ENCODE assay signal across 28 cellular contexts in genomic region chr1:206918076-206918475, GRCh38. TPM values are rescaled to one million over a fixed set of nuclear protein-coding genes. Genes with fewer than 3 reads are reported as not detected.
DNase-seq lines count a peak whose midpoint lies in the region; ATAC-seq and TF ChIP-seq lines count a peak whose summit lies in the region.
"Had no signal": no experiment of that assay in that cellular context is flagged by ENCODE, and none has a peak within 500 bp of the region (broad histone marks: within the 10 kb centered on the region; RNA-seq: fewer than 3 reads in every experiment).

No MANE protein-coding gene starts in this region.

- ATAC-seq in activated CD8-positive, alpha-beta memory T cell treated with anti-CD3 and anti-CD28 coated beads, Interleukin-2, amount 10 ng/mL, durations not matched to agents 7 days and 5 days, result no peak
- ATAC-seq in activated CD8-positive, alpha-beta T cell treated with anti-CD3 and anti-CD28 coated beads for 36 hours, result no peak
- no peak for ATAC-seq in natural killer cell treated with Interleukin-12 subunit alpha and Interleukin-12 subunit beta and Interleukin-15 and Interleukin-18, amount 100 ng/mL, for 72 hours
- ATAC-seq: foreskin keratinocyte, right cardiac atrium, T-cell had no signal

- peak overlapping the region; percentile 10 for H3K27ac Mint-ChIP-seq in activated CD8-positive, alpha-beta memory T cell treated with anti-CD3 and anti-CD28 coated beads, Interleukin-2, amount 10 ng/mL, durations not matched to agents 7 days and 5 days
- H3K27ac Mint-ChIP-seq in CD8-positive, alpha-beta memory T cell, result peak overlapping the region in 6 of 8 donors; percentile 79 to 96 (median 94)
- H3K27ac Mint-ChIP-seq in activated CD8-positive, alpha-beta T cell treated with anti-CD3 and anti-CD28 coated beads for 36 hours, result peak overlapping the region; percentile 89
- H3K27ac Mint-ChIP-seq in natural killer cell treated with Interleukin-12 subunit alpha and Interleukin-12 subunit beta and Interleukin-15 and Interleukin-18, amount 100 ng/mL, for 72 hours, result peak overlapping the region; percentile 56 to 78

- H3K36me3 Mint-ChIP-seq in activated CD8-positive, alpha-beta memory T cell treated with anti-CD3 and anti-CD28 coated beads, Interleukin-2, amount 10 ng/mL, durations not matched to agents 7 days and 5 days, result peaks cover 15% of the 10 kb centered on the region
- peaks cover 31 to 79% (median 37%) of the 10 kb centered on the region in 3 donors for H3K36me3 Mint-ChIP-seq in CD8-positive, alpha-beta memory T cell
- peaks cover 58% of the 10 kb centered on the region for H3K36me3 Mint-ChIP-seq in activated CD8-positive, alpha-beta T cell treated with anti-CD3 and anti-CD28 coated beads for 36 hours (ENCODE audit: low read depth)
- H3K36me3 Mint-ChIP-seq in natural killer cell treated with Interleukin-12 subunit alpha and Interleukin-12 subunit beta and Interleukin-15 and Interleukin-18, amount 100 ng/mL, for 72 hours, result no peaks in the 10 kb centered on the region

- H3K9me3 Mint-ChIP-seq in activated CD8-positive, alpha-beta memory T cell treated with anti-CD3 and anti-CD28 coated beads, Interleukin-2, amount 10 ng/mL, durations not matched to agents 7 days and 5 days (ENCODE audit: low read depth), result no peaks in the 10 kb centered on the region
- no peaks in the 10 kb centered on the region for H3K9me3 Mint-ChIP-seq in CD8-positive, alpha-beta memory T cell
- H3K9me3 Mint-ChIP-seq in activated CD8-positive, alpha-beta T cell treated with anti-CD3 and anti-CD28 coated beads for 36 hours, result no peaks in the 10 kb centered on the region
- no peaks in the 10 kb centered on the region for H3K9me3 Mint-ChIP-seq in natural killer cell treated with Interleukin-12 subunit alpha and Interleukin-12 subunit beta and Interleukin-15 and Interleukin-18, amount 100 ng/mL, for 72 hours
- H3K9me3 Mint-ChIP-seq: T-cell had no signal

- intact Hi-C loops in activated CD8-positive, alpha-beta T cell treated with anti-CD3 and anti-CD28 coated beads for 36 hours (cut with micrococcal nuclease), result no loop called here

- no peak for TF ChIP-seq CTCF in activated CD8-positive, alpha-beta T cell treated with anti-CD3 and anti-CD28 coated beads for 36 hours (IDR thresholded peaks at IDR 0.05)

- H3K4me1 Mint-ChIP-seq in activated CD8-positive, alpha-beta memory T cell treated with anti-CD3 and anti-CD28 coated beads, Interleukin-2, amount 10 ng/mL, durations not matched to agents 7 days and 5 days, result peaks cover 41% of the 10 kb centered on the region
- H3K4me1 Mint-ChIP-seq in CD8-positive, alpha-beta memory T cell, result peaks cover 68 to 71% (median 70%) of the 10 kb centered on the region in 3 donors
- H3K4me1 Mint-ChIP-seq in activated CD8-positive, alpha-beta T cell treated with anti-CD3 and anti-CD28 coated beads for 36 hours (ENCODE audit: low read depth), result peaks cover 64% of the 10 kb centered on the region
- peaks cover 69 to 76% of the 10 kb centered on the region in 2 donors for H3K4me1 Mint-ChIP-seq in natural killer cell treated with Interleukin-12 subunit alpha and Interleukin-12 subunit beta and Interleukin-15 and Interleukin-18, amount 100 ng/mL, for 72 hours (ENCODE audit: low read depth in 2 of 2)

- POLR2A ChIA-PET in CD8-positive, alpha-beta memory T cell (lab: Charles Lee), result interaction anchor here (0.6 to 1.2 kb wide), 3 partner anchors 9 to 420 kb away, joined by 4 read pairs; no protein-coding TSS in a partner anchor
- POLR2A ChIA-PET in activated CD8-positive, alpha-beta T cell treated with anti-CD3 and anti-CD28 coated beads for 36 hours (lab: Charles Lee), result interaction anchor here (0.6 to 2.9 kb wide), 9 partner anchors 9 to 201 kb away, joined by 3 to 12 read pairs (median 3); no protein-coding TSS in a partner anchor

- no peaks in the 10 kb centered on the region for H3K9me3 ChIP-seq in CD8-positive, alpha-beta memory T cell (ENCODE audit: low read length)
- H3K9me3 ChIP-seq: ascending aorta had no signal

- CTCF ChIA-PET in activated CD8-positive, alpha-beta memory T cell treated with anti-CD3 and anti-CD28 coated beads, Interleukin-2, amount 10 ng/mL, durations not matched to agents 7 days and 5 days (lab: Charles Lee), result interaction anchor here (1.1 to 5.8 kb wide), 11 partner anchors 9 to 192 kb away, joined by 3 to 30 read pairs (median 7); partner anchors contain the start of gene IL20
- CTCF ChIA-PET in CD8-positive, alpha-beta memory T cell (lab: Charles Lee), result interaction anchor here (0.8 to 3.3 kb wide), 9 partner anchors 11 to 203 kb away, joined by 3 to 36 read pairs (median 8); partner anchors contain the start of gene IL20
- CTCF ChIA-PET in activated CD8-positive, alpha-beta T cell treated with anti-CD3 and anti-CD28 coated beads for 36 hours (lab: Charles Lee), result interaction anchor here (0.9 to 12.9 kb wide), 16 partner anchors 11 to 260 kb away, joined by 3 to 289 read pairs (median 6); partner anchors contain the start of gene IL20

- H3K4me3 ChIP-seq in CD8-positive, alpha-beta memory T cell (ENCODE audit: low read length), result peak overlapping the region; percentile 81
- H3K4me3 ChIP-seq: ascending aorta, hepatocyte, PC-9 had no signal

- peak overlapping the region; percentile 2 for H3K4me3 Mint-ChIP-seq in activated CD8-positive, alpha-beta memory T cell treated with anti-CD3 and anti-CD28 coated beads, Interleukin-2, amount 10 ng/mL, durations not matched to agents 7 days and 5 days
- H3K4me3 Mint-ChIP-seq in CD8-positive, alpha-beta memory T cell, result no peak overlapping the region
- peak overlapping the region; percentile 75 for H3K4me3 Mint-ChIP-seq in activated CD8-positive, alpha-beta T cell treated with anti-CD3 and anti-CD28 coated beads for 36 hours
- H3K4me3 Mint-ChIP-seq in natural killer cell treated with Interleukin-12 subunit alpha and Interleukin-12 subunit beta and Interleukin-15 and Interleukin-18, amount 100 ng/mL, for 72 hours, result peak overlapping the region; percentile 55
- H3K4me3 Mint-ChIP-seq: T-cell had no signal

- no peaks in the 10 kb centered on the region for H3K27me3 ChIP-seq in CD8-positive, alpha-beta memory T cell (ENCODE audit: insufficient read depth, low read length, poor library complexity, severe bottlenecking)
- H3K27me3 ChIP-seq: ascending aorta, foreskin keratinocyte had no signal

- no peak for DNase-seq in activated CD8-positive, alpha-beta memory T cell treated with anti-CD3 and anti-CD28 coated beads, Interleukin-2, amount 10 ng/mL, durations not matched to agents 7 days and 5 days
- no peak for DNase-seq in activated CD8-positive, alpha-beta memory T cell treated with anti-CD3 and anti-CD28 coated beads, Interleukin-2, amount 50 U/mL, for 4 hours
- no peak for DNase-seq in CD8-positive, alpha-beta memory T cell
- DNase-seq in activated CD8-positive, alpha-beta T cell treated with anti-CD3 and anti-CD28 coated beads for 36 hours, result no peak
- DNase-seq in natural killer cell treated with Interleukin-12 subunit alpha and Interleukin-12 subunit beta and Interleukin-15 and Interleukin-18, amount 100 ng/mL, for 72 hours (ENCODE audit: low spot score), result no peak
- DNase-seq in HK-2 (ENCODE audit: unreplicated experiment) (no peak), germinal center (ENCODE audit: low spot score) (no peak), NCI-H82 treated with DMSO at 0.1 percent for 48 hours (lab: John Stamatoyannopoulos, UW; ENCODE audit: unreplicated experiment) (no peak)
- DNase-seq: C1 segment of cervical spinal cord; DMS 273 treated with DMSO at 0.1 percent for 48 hours; foreskin keratinocyte; IMR-90; NCI-H1694; NCI-H2227 treated with DMSO at 0.1 percent for 48 hours; nucleus accumbens; PC-9; right cardiac atrium; SIG-M5; stimulated activated CD8-positive, alpha-beta memory T cell treated with anti-CD3 and anti-CD28 coated beads, Interleukin-4, amount 100 ng/mL, for 48 hours; T-cell had no signal

- peaks cover 34% of the 10 kb centered on the region for H3K36me3 ChIP-seq in CD8-positive, alpha-beta memory T cell (ENCODE audit: insufficient read depth, low read length)
- H3K36me3 ChIP-seq: ascending aorta had no signal

- no peaks in the 10 kb centered on the region for H3K27me3 Mint-ChIP-seq in activated CD8-positive, alpha-beta memory T cell treated with anti-CD3 and anti-CD28 coated beads, Interleukin-2, amount 10 ng/mL, durations not matched to agents 7 days and 5 days
- peaks cover 0 to 1% of the 10 kb centered on the region in 2 donors for H3K27me3 Mint-ChIP-seq in CD8-positive, alpha-beta memory T cell
- no peaks in the 10 kb centered on the region for H3K27me3 Mint-ChIP-seq in activated CD8-positive, alpha-beta T cell treated with anti-CD3 and anti-CD28 coated beads for 36 hours
- no peaks in the 10 kb centered on the region for H3K27me3 Mint-ChIP-seq in natural killer cell treated with Interleukin-12 subunit alpha and Interleukin-12 subunit beta and Interleukin-15 and Interleukin-18, amount 100 ng/mL, for 72 hours
- H3K27me3 Mint-ChIP-seq: T-cell had no signal

- peaks cover 70% of the 10 kb centered on the region for H3K4me1 ChIP-seq in CD8-positive, alpha-beta memory T cell (ENCODE audit: insufficient read depth, low read length)
- H3K4me1 ChIP-seq: ascending aorta, foreskin keratinocyte had no signal

- no peak overlapping the region for H3K27ac ChIP-seq in CD8-positive, alpha-beta memory T cell (ENCODE audit: low read depth, low read length)
- H3K27ac ChIP-seq: ascending aorta, foreskin keratinocyte, hepatocyte, PC-9 had no signal

RNA-seq across cellular contexts. Expression of gene FCMR, which starts 3.7 kb away (rescaled TPM):
- 10 to 100 TPM; 33.0 to 37.2 TPM for total RNA-seq in activated CD8-positive, alpha-beta memory T cell treated with anti-CD3 and anti-CD28 coated beads, Interleukin-2, amount 10 ng/mL, durations not matched to agents 7 days and 5 days
- total RNA-seq in CD8-positive, alpha-beta memory T cell, result 10 to 100 TPM; 75.1 to 75.6 TPM
- 574 TPM for polyA plus RNA-seq in CD8-positive, alpha-beta memory T cell
- 10 to 100 TPM; 49.4 to 51.7 TPM for total RNA-seq in activated CD8-positive, alpha-beta T cell treated with anti-CD3 and anti-CD28 coated beads for 36 hours
- 1 to 10 TPM; 4.1 to 6.8 TPM for total RNA-seq in natural killer cell treated with Interleukin-12 subunit alpha and Interleukin-12 subunit beta and Interleukin-15 and Interleukin-18, amount 100 ng/mL, for 72 hours
- total RNA-seq: A673, epithelial cell of proximal tubule, H1, IMR-90 had no signal

RNA-seq across cellular contexts. Expression of gene IL24, which starts 20.8 kb away (rescaled TPM):
- total RNA-seq in activated CD8-positive, alpha-beta memory T cell treated with anti-CD3 and anti-CD28 coated beads, Interleukin-2, amount 10 ng/mL, durations not matched to agents 7 days and 5 days, result not detected
- total RNA-seq in CD8-positive, alpha-beta memory T cell, result 1 to 10 TPM; 2.0 to 2.9 TPM
- 22.5 TPM for polyA plus RNA-seq in CD8-positive, alpha-beta memory T cell
- under 1 TPM; 0.54 to 0.81 TPM for total RNA-seq in activated CD8-positive, alpha-beta T cell treated with anti-CD3 and anti-CD28 coated beads for 36 hours
- not detected for total RNA-seq in natural killer cell treated with Interleukin-12 subunit alpha and Interleukin-12 subunit beta and Interleukin-15 and Interleukin-18, amount 100 ng/mL, for 72 hours
- total RNA-seq: A673, ascending aorta, H1, hepatocyte, lower leg skin, mucosa of gallbladder, PC-9, right cardiac atrium, temporal lobe had no signal
- polyA plus RNA-seq: H1, hepatocyte, right cardiac atrium had no signal

RNA-seq across cellular contexts. Expression of gene PIGR, which starts 28.2 kb away (rescaled TPM):
- under 1 TPM; 0.06 to 0.07 TPM for total RNA-seq in activated CD8-positive, alpha-beta memory T cell treated with anti-CD3 and anti-CD28 coated beads, Interleukin-2, amount 10 ng/mL, durations not matched to agents 7 days and 5 days
- total RNA-seq in CD8-positive, alpha-beta memory T cell, result under 1 TPM; 0.04 to 0.33 TPM
- polyA plus RNA-seq in CD8-positive, alpha-beta memory T cell, result not detected
- total RNA-seq in activated CD8-positive, alpha-beta T cell treated with anti-CD3 and anti-CD28 coated beads for 36 hours, result under 1 TPM in 1 of 2 experiments, not detected in 1; 0.07 TPM
- under 1 TPM in 1 of 2 donors, not detected in 1; 0.08 TPM for total RNA-seq in natural killer cell treated with Interleukin-12 subunit alpha and Interleukin-12 subunit beta and Interleukin-15 and Interleukin-18, amount 100 ng/mL, for 72 hours
- total RNA-seq: A673, foreskin keratinocyte, H1, IMR-90, PC-9 had no signal
- polyA plus RNA-seq: foreskin keratinocyte, H1, IMR-90 had no signal

RNA-seq across cellular contexts. Expression of gene FCAMR, which starts 52.2 kb away (rescaled TPM):
- not detected for total RNA-seq in activated CD8-positive, alpha-beta memory T cell treated with anti-CD3 and anti-CD28 coated beads, Interleukin-2, amount 10 ng/mL, durations not matched to agents 7 days and 5 days
- total RNA-seq in CD8-positive, alpha-beta memory T cell, result not detected
- polyA plus RNA-seq in CD8-positive, alpha-beta memory T cell, result not detected
- total RNA-seq in activated CD8-positive, alpha-beta T cell treated with anti-CD3 and anti-CD28 coated beads for 36 hours, result not detected
- total RNA-seq in natural killer cell treated with Interleukin-12 subunit alpha and Interleukin-12 subunit beta and Interleukin-15 and Interleukin-18, amount 100 ng/mL, for 72 hours, result not detected
- total RNA-seq: A673, ascending aorta, foreskin keratinocyte, H1, IMR-90, lower leg skin, PC-9, right cardiac atrium, T-cell, temporal lobe had no signal
- polyA plus RNA-seq: foreskin keratinocyte, H1, hepatocyte, IMR-90, right cardiac atrium had no signal

RNA-seq across cellular contexts. Expression of gene IL20, which starts 52.7 kb away (rescaled TPM):
- total RNA-seq in activated CD8-positive, alpha-beta memory T cell treated with anti-CD3 and anti-CD28 coated beads, Interleukin-2, amount 10 ng/mL, durations not matched to agents 7 days and 5 days, result not detected
- not detected for total RNA-seq in CD8-positive, alpha-beta memory T cell
- polyA plus RNA-seq in CD8-positive, alpha-beta memory T cell, result not detected
- total RNA-seq in activated CD8-positive, alpha-beta T cell treated with anti-CD3 and anti-CD28 coated beads for 36 hours, result not detected
- total RNA-seq in natural killer cell treated with Interleukin-12 subunit alpha and Interleukin-12 subunit beta and Interleukin-15 and Interleukin-18, amount 100 ng/mL, for 72 hours, result not detected
- total RNA-seq: A673, ascending aorta, epithelial cell of proximal tubule, H1, hepatocyte, IMR-90, lower leg skin, mucosa of gallbladder, PC-9, right cardiac atrium, T-cell, temporal lobe had no signal
- polyA plus RNA-seq: H1, hepatocyte, IMR-90, right cardiac atrium had no signal

Comparison
In these comparisons a context has a peak if more than half of its experiments do, and no peak if none do; other contexts are left out.
1. H3K27ac Mint-ChIP-seq: peak in every context shown above with its lines; median percentile 94 in CD8-positive, alpha-beta memory T cell; 89 in activated CD8-positive, alpha-beta T cell treated with anti-CD3 and anti-CD28 coated beads for 36 hours; 67 in natural killer cell treated with Interleukin-12 subunit alpha and Interleukin-12 subunit beta and Interleukin-15 and Interleukin-18, amount 100 ng/mL, for 72 hours; 10 in activated CD8-positive, alpha-beta memory T cell treated with anti-CD3 and anti-CD28 coated beads, Interleukin-2, amount 10 ng/mL, durations not matched to agents 7 days and 5 days.
2. H3K4me3 Mint-ChIP-seq: peak in activated CD8-positive, alpha-beta memory T cell treated with anti-CD3 and anti-CD28 coated beads, Interleukin-2, amount 10 ng/mL, durations not matched to agents 7 days and 5 days (single experiment), activated CD8-positive, alpha-beta T cell treated with anti-CD3 and anti-CD28 coated beads for 36 hours (single experiment) and natural killer cell treated with Interleukin-12 subunit alpha and Interleukin-12 subunit beta and Interleukin-15 and Interleukin-18, amount 100 ng/mL, for 72 hours (single experiment); none in CD8-positive, alpha-beta memory T cell (0 of 7).
3. RNA of gene FCMR, which starts 3.7 kb away (total RNA-seq): 75.1 to 75.6 TPM in CD8-positive, alpha-beta memory T cell, 49.4 to 51.7 TPM in activated CD8-positive, alpha-beta T cell treated with anti-CD3 and anti-CD28 coated beads for 36 hours and 33.0 to 37.2 TPM in activated CD8-positive, alpha-beta memory T cell treated with anti-CD3 and anti-CD28 coated beads, Interleukin-2, amount 10 ng/mL, durations not matched to agents 7 days and 5 days; 4.1 to 6.8 TPM in natural killer cell treated with Interleukin-12 subunit alpha and Interleukin-12 subunit beta and Interleukin-15 and Interleukin-18, amount 100 ng/mL, for 72 hours; every median in the first group is over 4 times any median in the second.